ENCODE assay signal across 9 cellular contexts in genomic region chr20:5691918-5692618, GRCh38. TPM values are rescaled to one million over a fixed set of nuclear protein-coding genes. Genes with fewer than 3 reads are reported as not detected.
A peak's percentile ranks its signal among the peaks of the same experiment; 100 is the strongest.
DNase-seq lines count a peak whose midpoint lies in the region; ATAC-seq and TF ChIP-seq lines count a peak whose summit lies in the region.
"Had no signal": no experiment of that assay in that cellular context is flagged by ENCODE, and none has a peak within 500 bp of the region (broad histone marks: within the 10 kb centered on the region; RNA-seq: fewer than 3 reads in every experiment).

No MANE protein-coding gene starts in this region.

- CTCF ChIA-PET in WTC11 (lab: Charles Lee), result no interaction called here

- TF ChIP-seq CTCF in WTC11 (IDR thresholded peaks at IDR 0.05), result no peak

- POLR2A ChIA-PET in WTC11 (lab: Charles Lee), result no interaction called here

- DNase-seq in WTC11 (ENCODE audit: low spot score) (no peak), left lobe of liver (ENCODE audit: low spot score) (no peak), cerebellar nuclear complex (lab: John Stamatoyannopoulos, UW) (no peak), cerebellum (ENCODE audit: low spot score) (no peak), MG63 (no peak)

- peaks cover 2% of the 10 kb centered on the region; the same call in 1 of the 2 replicates for H3K36me3 Mint-ChIP-seq in WTC11

- H3K4me3 Mint-ChIP-seq in WTC11, result no peak overlapping the region

- ATAC-seq in GM18517 (IDR thresholded peaks at IDR 0.05; ENCODE audit: unreplicated experiment) (peak; percentile 100), GM21723 (IDR thresholded peaks at IDR 0.05; ENCODE audit: unreplicated experiment) (peak; percentile 99), HG03571 (IDR thresholded peaks at IDR 0.05; ENCODE audit: unreplicated experiment) (peak; percentile 99), WTC11 (no peak), left lobe of liver (no peak)

- H3K9me3 ChIP-seq in MG63, result no peaks in the 10 kb centered on the region

- no peaks in the 10 kb centered on the region for H3K27me3 Mint-ChIP-seq in WTC11 (ENCODE audit: low read depth)

- no peak overlapping the region for H3K27ac Mint-ChIP-seq in WTC11

- H3K9me3 Mint-ChIP-seq in WTC11, result peaks cover 7% of the 10 kb centered on the region; the same call in 1 of the 2 replicates

- H3K27me3 ChIP-seq in MG63, result no peaks in the 10 kb centered on the region

- no peaks in the 10 kb centered on the region for H3K36me3 ChIP-seq in MG63

- H3K4me3 ChIP-seq in MG63, result no peak overlapping the region
- H3K4me3 ChIP-seq: SK-N-MC had no signal

- H3K4me1 Mint-ChIP-seq in WTC11, result no peaks in the 10 kb centered on the region

TF ChIP-seq in WTC11, 78 proteins besides CTCF, POLR2A, EP300 and RAD21:
- TF ChIP-seq IRF2 (CRISPR knock-in tag; IDR thresholded peaks at IDR 0.05; ENCODE audit: borderline replicate concordance, low read depth) (no peak), GTF2I (CRISPR knock-in tag; conservative IDR thresholded peaks at IDR 0.05) (no peak), AR (CRISPR knock-in tag; IDR thresholded peaks at IDR 0.05) (no peak), HMGA2 (CRISPR knock-in tag; IDR thresholded peaks at IDR 0.05) (peak; percentile 95), CREB1 (CRISPR knock-in tag; IDR thresholded peaks at IDR 0.05) (no peak)

RNA-seq across cellular contexts. Expression of gene SHLD1, which starts 58.1 kb away (rescaled TPM):
- total RNA-seq in WTC11 (2021) (4.1 to 6.6 TPM (median 4.4 TPM) in 3 replicates), left lobe of liver (1.9 TPM), cerebellum (3.2 TPM)
- total RNA-seq in MG63 (2014; rRNA removed; shearing (Covaris generic); ENCODE audit: low replicate concordance), result 1.2 and 6.4 TPM in 2 replicates

Comparison
In these comparisons a context has a peak if more than half of its experiments do, and no peak if none do; other contexts are left out.
1. ATAC-seq: peak in GM18517 (single experiment), GM21723 (single experiment) and HG03571 (single experiment); none in WTC11 (single experiment) and left lobe of liver (single experiment).